In genomic region chr13:79808475-79808874, GRCh38 we compare ENCODE assay signal across 38 cellular contexts.
"Had no signal": no experiment of that assay in that cellular context is flagged by ENCODE, and none has a peak within 500 bp of the region (broad histone marks: within the 10 kb centered on the region; RNA-seq: fewer than 3 reads in every experiment).

No MANE protein-coding gene starts in this region.

- H3K4me3 Mint-ChIP-seq: activated B cell treated with CpG ODN at 0.5 μM for 24 hours; activated CD4-positive, alpha-beta memory T cell treated with anti-CD3 and anti-CD28 coated beads for 36 hours; activated CD4-positive, alpha-beta T cell treated with anti-CD3 and anti-CD28 coated beads, Interleukin-2, amount 10 ng/mL, durations not matched to agents 24 days and 14 days; activated CD8-positive, alpha-beta T cell treated with anti-CD3 and anti-CD28 coated beads for 36 hours; activated naive CD4-positive, alpha-beta T cell treated with anti-CD3 and anti-CD28 coated beads, Interleukin-2, amount 10 ng/mL, durations not matched to agents 7 days and 5 days; activated naive CD4-positive, alpha-beta T cell treated with anti-CD3 and anti-CD28 coated beads, Interleukin-2, amount 50 U/mL, for 24 hours; activated naive CD8-positive, alpha-beta T cell; activated naive CD8-positive, alpha-beta T cell treated with anti-CD3 and anti-CD28 coated beads, Interleukin-2, amount 10 ng/mL, durations not matched to agents 7 days and 5 days; activated naive CD8-positive, alpha-beta T cell treated with anti-CD3 and anti-CD28 coated beads, Interleukin-2, amount 50 U/mL, for 24 hours; activated T-cell treated with anti-CD3 and anti-CD28 coated beads, Interleukin-2, amount 50 U/mL, for 4 hours; activated T-cell treated with anti-CD3 and anti-CD28 coated beads, Interleukin-2, amount 50 U/mL, for 72 hours; activated T-helper 1 cell treated with anti-CD3 and anti-CD28 coated beads, Interleukin-12 subunit alpha, Interleukin-12 subunit beta, Interleukin-2, Interleukin-4 antibody, amounts not matched to agents 30 ng/mL and 10 ng/mL and 1 ng/mL, durations not matched to agents 14 hours and 24 hours and 36 hours; activated T-helper 17 cell treated with anti-CD3 and anti-CD28 coated beads, Interleukin-2, amount 50 U/mL, for 72 hours; central memory CD8-positive, alpha-beta T cell; T-helper 1 cell treated with Interleukin-12 subunit alpha and Interleukin-12 subunit beta and Interleukin-4 antibody, amounts not matched to agents 30 μg/mL and 1 μg/mL, for 36 hours; T-helper 2 cell treated with Interferon-gamma antibody and Interleukin-4, amounts not matched to agents 5 μg/mL and 100 μg/mL, for 36 hours had no signal

- H3K27ac Mint-ChIP-seq: activated B cell treated with CpG ODN at 0.5 μM for 24 hours; activated CD4-positive, alpha-beta memory T cell treated with anti-CD3 and anti-CD28 coated beads for 36 hours; activated CD4-positive, alpha-beta T cell treated with anti-CD3 and anti-CD28 coated beads, Interleukin-2, amount 10 ng/mL, durations not matched to agents 24 days and 14 days; activated CD8-positive, alpha-beta T cell treated with anti-CD3 and anti-CD28 coated beads for 36 hours; activated naive CD4-positive, alpha-beta T cell treated with anti-CD3 and anti-CD28 coated beads, Interleukin-2, amount 10 ng/mL, durations not matched to agents 7 days and 5 days; activated naive CD4-positive, alpha-beta T cell treated with anti-CD3 and anti-CD28 coated beads, Interleukin-2, amount 50 U/mL, for 24 hours; activated naive CD8-positive, alpha-beta T cell; activated naive CD8-positive, alpha-beta T cell treated with anti-CD3 and anti-CD28 coated beads, Interleukin-2, amount 10 ng/mL, durations not matched to agents 7 days and 5 days; activated naive CD8-positive, alpha-beta T cell treated with anti-CD3 and anti-CD28 coated beads, Interleukin-2, amount 50 U/mL, for 24 hours; activated T-cell treated with anti-CD3 and anti-CD28 coated beads, Interleukin-2, amount 50 U/mL, for 72 hours; activated T-helper 1 cell treated with anti-CD3 and anti-CD28 coated beads, Interleukin-12 subunit alpha, Interleukin-12 subunit beta, Interleukin-2, Interleukin-4 antibody, amounts not matched to agents 30 ng/mL and 10 ng/mL and 1 ng/mL, durations not matched to agents 14 hours and 24 hours and 36 hours; activated T-helper 17 cell treated with anti-CD3 and anti-CD28 coated beads, Interleukin-2, amount 50 U/mL, for 72 hours; T-helper 1 cell treated with Interleukin-12 subunit alpha and Interleukin-12 subunit beta and Interleukin-4 antibody, amounts not matched to agents 30 μg/mL and 1 μg/mL, for 36 hours; T-helper 2 cell treated with Interferon-gamma antibody and Interleukin-4, amounts not matched to agents 5 μg/mL and 100 μg/mL, for 36 hours had no signal

- H3K27ac ChIP-seq: ascending aorta, cardiac muscle cell, VCaP had no signal

- H3K4me3 ChIP-seq: ascending aorta, cardiac muscle cell had no signal

- H3K36me3 Mint-ChIP-seq: activated CD4-positive, alpha-beta memory T cell treated with anti-CD3 and anti-CD28 coated beads for 36 hours; activated naive CD4-positive, alpha-beta T cell treated with anti-CD3 and anti-CD28 coated beads, Interleukin-2, amount 10 ng/mL, durations not matched to agents 7 days and 5 days; activated naive CD4-positive, alpha-beta T cell treated with anti-CD3 and anti-CD28 coated beads, Interleukin-2, amount 50 U/mL, for 24 hours; activated naive CD8-positive, alpha-beta T cell; brain had no signal

- H3K4me1 ChIP-seq: ascending aorta had no signal

- H3K4me1 Mint-ChIP-seq: activated CD4-positive, alpha-beta T cell treated with anti-CD3 and anti-CD28 coated beads, Interleukin-2, amount 10 ng/mL, durations not matched to agents 24 days and 14 days; activated naive CD4-positive, alpha-beta T cell treated with anti-CD3 and anti-CD28 coated beads, Interleukin-2, amount 10 ng/mL, durations not matched to agents 7 days and 5 days; activated naive CD4-positive, alpha-beta T cell treated with anti-CD3 and anti-CD28 coated beads, Interleukin-2, amount 50 U/mL, for 24 hours; activated naive CD8-positive, alpha-beta T cell treated with anti-CD3 and anti-CD28 coated beads, Interleukin-2, amount 10 ng/mL, durations not matched to agents 7 days and 5 days; activated T-helper 17 cell treated with anti-CD3 and anti-CD28 coated beads, Interleukin-2, amount 50 U/mL, for 72 hours; central memory CD8-positive, alpha-beta T cell had no signal

- H3K36me3 ChIP-seq: ascending aorta, cardiac muscle cell had no signal

- H3K27me3 ChIP-seq: ascending aorta, cardiac muscle cell had no signal

- ATAC-seq: activated CD8-positive, alpha-beta T cell treated with anti-CD3 and anti-CD28 coated beads for 36 hours; activated naive CD8-positive, alpha-beta T cell treated with anti-CD3 and anti-CD28 coated beads, Interleukin-2, amount 50 U/mL, for 24 hours; activated T-cell treated with anti-CD3 and anti-CD28 coated beads, Interleukin-2, amount 50 U/mL, for 72 hours; activated T-helper 17 cell treated with anti-CD3 and anti-CD28 coated beads, Interleukin-2, amount 50 U/mL, for 72 hours had no signal

- H3K9me3 Mint-ChIP-seq: activated B cell treated with CpG ODN at 0.5 μM for 24 hours; activated CD4-positive, alpha-beta memory T cell treated with anti-CD3 and anti-CD28 coated beads for 36 hours; activated CD4-positive, alpha-beta T cell treated with anti-CD3 and anti-CD28 coated beads, Interleukin-2, amount 10 ng/mL, durations not matched to agents 24 days and 14 days; activated naive CD4-positive, alpha-beta T cell treated with anti-CD3 and anti-CD28 coated beads, Interleukin-2, amount 10 ng/mL, durations not matched to agents 7 days and 5 days; activated naive CD4-positive, alpha-beta T cell treated with anti-CD3 and anti-CD28 coated beads, Interleukin-2, amount 50 U/mL, for 24 hours; activated naive CD8-positive, alpha-beta T cell treated with anti-CD3 and anti-CD28 coated beads, Interleukin-2, amount 50 U/mL, for 24 hours; activated T-cell treated with anti-CD3 and anti-CD28 coated beads, Interleukin-2, amount 50 U/mL, for 4 hours; activated T-helper 1 cell treated with anti-CD3 and anti-CD28 coated beads, Interleukin-12 subunit alpha, Interleukin-12 subunit beta, Interleukin-2, Interleukin-4 antibody, amounts not matched to agents 30 ng/mL and 10 ng/mL and 1 ng/mL, durations not matched to agents 14 hours and 24 hours and 36 hours; central memory CD8-positive, alpha-beta T cell; T-helper 1 cell treated with Interleukin-12 subunit alpha and Interleukin-12 subunit beta and Interleukin-4 antibody, amounts not matched to agents 30 μg/mL and 1 μg/mL, for 36 hours; T-helper 2 cell treated with Interferon-gamma antibody and Interleukin-4, amounts not matched to agents 5 μg/mL and 100 μg/mL, for 36 hours had no signal

- DNase-seq: activated B cell treated with CpG ODN at 0.5 μM for 24 hours; activated CD4-positive, alpha-beta memory T cell treated with anti-CD3 and anti-CD28 coated beads for 36 hours; activated CD4-positive, alpha-beta T cell treated with anti-CD3 and anti-CD28 coated beads for 4 hours; activated CD4-positive, alpha-beta T cell treated with anti-CD3 and anti-CD28 coated beads, Interleukin-2, amount 10 ng/mL, durations not matched to agents 24 days and 14 days; activated CD4-positive, alpha-beta T cell treated with anti-CD3 and anti-CD28 coated beads, Interleukin-2, amount 50 U/mL, for 1 hour; activated CD4-positive, alpha-beta T cell treated with anti-CD3 and anti-CD28 coated beads, Interleukin-2, amount 50 U/mL, for 4 hours; activated CD4-positive, CD25-positive, alpha-beta regulatory T cell treated with anti-CD3 and anti-CD28 coated beads, Interleukin-2, amount 50 U/mL, for 72 hours; activated CD8-positive, alpha-beta memory T cell treated with anti-CD3 and anti-CD28 coated beads, Interleukin-2, amount 50 U/mL, for 4 hours; activated CD8-positive, alpha-beta T cell treated with anti-CD3 and anti-CD28 coated beads for 36 hours; activated effector memory CD4-positive, alpha-beta T cell treated with anti-CD3 and anti-CD28 coated beads, Interleukin-2, amount 50 U/mL, for 16 hours; activated naive CD4-positive, alpha-beta T cell treated with anti-CD3 and anti-CD28 coated beads, Interleukin-2, amount 10 ng/mL, durations not matched to agents 7 days and 5 days; activated naive CD4-positive, alpha-beta T cell treated with Interleukin-2 at 50 U/mL for 16 hours; activated naive CD8-positive, alpha-beta T cell treated with anti-CD3 and anti-CD28 coated beads, Interleukin-2, amount 10 ng/mL, durations not matched to agents 7 days and 5 days; activated naive CD8-positive, alpha-beta T cell treated with anti-CD3 and anti-CD28 coated beads, Interleukin-2, amount 50 U/mL, for 24 hours; activated T-cell treated with anti-CD3 and anti-CD28 coated beads for 4 hours; activated T-cell treated with anti-CD3 and anti-CD28 coated beads, Interleukin-2, amount 50 U/mL, for 1 hour; activated T-cell treated with anti-CD3 and anti-CD28 coated beads, Interleukin-2, amount 50 U/mL, for 4 hours; activated T-cell treated with anti-CD3 and anti-CD28 coated beads, Interleukin-2, amount 50 U/mL, for 72 hours; amygdala; anterior cingulate cortex; caudate nucleus; cerebellar nuclear complex; T-helper 1 cell; T-helper 2 cell; T-helper 9 cell had no signal

- FAIRE-seq: bronchial epithelial cell, TTC549 had no signal

- H3K27me3 Mint-ChIP-seq: activated B cell treated with CpG ODN at 0.5 μM for 24 hours; activated CD4-positive, alpha-beta memory T cell treated with anti-CD3 and anti-CD28 coated beads for 36 hours; activated CD4-positive, alpha-beta T cell treated with anti-CD3 and anti-CD28 coated beads, Interleukin-2, amount 10 ng/mL, durations not matched to agents 24 days and 14 days; activated CD8-positive, alpha-beta T cell treated with anti-CD3 and anti-CD28 coated beads for 36 hours; activated naive CD4-positive, alpha-beta T cell treated with anti-CD3 and anti-CD28 coated beads, Interleukin-2, amount 10 ng/mL, durations not matched to agents 7 days and 5 days; activated naive CD4-positive, alpha-beta T cell treated with anti-CD3 and anti-CD28 coated beads, Interleukin-2, amount 50 U/mL, for 24 hours; activated naive CD8-positive, alpha-beta T cell; activated naive CD8-positive, alpha-beta T cell treated with anti-CD3 and anti-CD28 coated beads, Interleukin-2, amount 10 ng/mL, durations not matched to agents 7 days and 5 days; activated naive CD8-positive, alpha-beta T cell treated with anti-CD3 and anti-CD28 coated beads, Interleukin-2, amount 50 U/mL, for 24 hours; activated T-helper 17 cell treated with anti-CD3 and anti-CD28 coated beads, Interleukin-2, amount 50 U/mL, for 72 hours; central memory CD8-positive, alpha-beta T cell had no signal

- H3K9me3 ChIP-seq: ascending aorta had no signal
